14 cellular contexts compared by ENCODE assay signal in the genomic region with DNA sequence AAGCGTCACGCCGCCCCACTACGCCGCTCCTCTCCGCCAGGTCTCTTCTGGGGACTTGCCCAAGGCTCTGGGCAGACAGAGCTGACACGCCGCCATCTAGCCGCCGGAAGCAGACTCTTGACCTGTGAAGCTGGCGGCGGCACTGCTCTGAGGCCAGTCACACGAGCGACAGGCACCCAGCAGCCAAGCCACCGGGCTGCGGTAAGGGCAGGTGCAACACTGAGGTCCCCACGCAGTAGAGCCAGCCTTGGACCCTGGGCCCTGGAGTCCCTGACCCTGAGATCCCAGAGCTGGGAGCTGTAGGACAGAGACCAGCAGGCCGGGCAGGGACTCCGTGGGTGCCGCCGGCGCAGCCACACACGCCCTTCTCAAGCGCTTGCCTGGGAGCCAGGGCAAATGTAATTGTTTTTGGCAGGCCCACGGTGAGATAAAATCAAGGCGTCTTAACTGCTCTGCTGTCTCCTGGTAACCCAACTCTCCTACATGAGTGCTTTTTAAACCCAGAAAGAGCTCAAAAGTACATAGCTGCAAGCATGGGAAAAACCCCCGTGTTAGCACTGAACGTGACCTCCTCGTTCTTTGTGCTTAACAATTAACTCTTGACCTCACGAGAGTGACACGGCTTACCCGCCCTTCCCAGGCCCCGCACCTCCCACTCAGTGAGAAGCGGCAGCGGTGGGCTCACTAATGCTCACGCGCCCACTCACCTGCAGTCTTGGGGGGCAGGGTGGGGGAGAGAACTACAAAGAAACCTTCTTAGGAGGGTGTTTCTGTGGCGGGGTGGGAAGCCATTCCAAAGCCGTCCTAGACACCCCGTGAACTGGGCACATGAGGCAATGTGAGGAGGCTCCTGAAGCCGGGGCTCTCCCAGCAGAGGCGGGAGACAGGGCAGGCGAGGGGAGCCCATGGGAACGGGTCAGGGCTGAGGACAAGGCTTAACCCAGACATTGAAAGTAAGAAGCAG. TPM values are rescaled to one million over a fixed set of nuclear protein-coding genes. Genes with fewer than 3 reads are reported as not detected.
A peak's percentile ranks its signal among the peaks of the same experiment; 100 is the strongest.
DNase-seq lines count a peak whose midpoint lies in the region; ATAC-seq, FAIRE-seq and TF ChIP-seq lines count a peak whose summit lies in the region.
"Had no signal": no experiment of that assay in that cellular context is flagged by ENCODE, and none has a peak within 500 bp of the region (broad histone marks: within the 10 kb centered on the region; RNA-seq: fewer than 3 reads in every experiment).

No MANE protein-coding gene starts in this region.

- H3K36me3 Mint-ChIP-seq in stimulated activated effector memory CD8-positive, alpha-beta T cell treated with anti-CD3 and anti-CD28 coated beads, Interleukin-12 subunit alpha, Interleukin-12 subunit beta, amount 100 ng/mL, for 72 hours: peaks cover 6% of the 10 kb centered on the region
- peaks cover 9% of the 10 kb centered on the region for H3K36me3 Mint-ChIP-seq in activated naive CD8-positive, alpha-beta T cell treated with anti-CD3 and anti-CD28 coated beads for 36 hours

- H3K9me3 Mint-ChIP-seq in stimulated activated effector memory CD8-positive, alpha-beta T cell treated with anti-CD3 and anti-CD28 coated beads, Interleukin-12 subunit alpha, Interleukin-12 subunit beta, amount 100 ng/mL, for 72 hours: no peaks in the 10 kb centered on the region
- no peaks in the 10 kb centered on the region for H3K9me3 Mint-ChIP-seq in activated naive CD8-positive, alpha-beta T cell treated with anti-CD3 and anti-CD28 coated beads for 36 hours
- H3K9me3 Mint-ChIP-seq: activated T-helper 17 cell treated with anti-CD3 and anti-CD28 coated beads, Interleukin-2, amount 50 U/mL, for 72 hours; central memory CD8-positive, alpha-beta T cell; natural killer cell treated with Interleukin-12 subunit alpha and Interleukin-12 subunit beta and Interleukin-15 and Interleukin-18, amount 100 ng/mL, for 72 hours had no signal

- no peak overlapping the region for H3K23ac ChIP-seq in IMR-90 (ENCODE audit: low read depth, low read length)

- H3K9me1 ChIP-seq in IMR-90 (ENCODE audit: insufficient read depth, low read length): no peaks in the 10 kb centered on the region

- no peak overlapping the region for H2AK5ac ChIP-seq in IMR-90 (ENCODE audit: low read depth, low read length)

- H3K36me3 ChIP-seq in IMR-90 (ENCODE audit: control insufficient read depth, insufficient read depth, low read length): peaks cover 6% of the 10 kb centered on the region
- H3K36me3 ChIP-seq in HepG2 (replicated peaks in 1 of 2; ENCODE audit: control insufficient read depth in 1 of 2, insufficient read depth in 2 of 2, low read length in 2 of 2): peaks cover 20 to 34% of the 10 kb centered on the region in 2 experiments; a peak in 4 of 5 replicates
- peaks cover 0 to 10% (median 0%) of the 10 kb centered on the region in 3 donors for H3K36me3 ChIP-seq in skeletal muscle tissue (ENCODE audit: control insufficient read depth in 3 of 3, insufficient read depth in 3 of 3, low read length in 3 of 3)

- H2BK20ac ChIP-seq in IMR-90 (ENCODE audit: low read depth, low read length): no peak overlapping the region

- H3K4me3 ChIP-seq in IMR-90 (ENCODE audit: insufficient read depth, low read depth, low read length) (no peak overlapping the region), HepG2 (replicated peaks in 1 of 3; ENCODE audit: insufficient read depth in 1 of 3, low read depth in 2 of 3, low read length in 3 of 3) (no peak overlapping the region; a peak in 1 of 6 replicates), skeletal muscle tissue (ENCODE audit: low read length in 3 of 3) (peak overlapping the region; percentile 23 to 71 (median 69))
- H3K4me3 ChIP-seq: esophagus squamous epithelium had no signal

- H3K27ac ChIP-seq in IMR-90 (ENCODE audit: insufficient read depth, low read length) (no peak overlapping the region), HepG2 (ENCODE audit: extremely low read length, insufficient read depth, low read length) (peak overlapping the region; percentile 55), skeletal muscle tissue (ENCODE audit: low read depth, low read length) (no peak overlapping the region)

- no peak overlapping the region for H3K4me2 ChIP-seq in IMR-90 (ENCODE audit: low read depth, low read length)
- peak overlapping the region; percentile 36 for H3K4me2 ChIP-seq in HepG2 (ENCODE audit: low read depth, low read length)

- H3K56ac ChIP-seq in IMR-90 (ENCODE audit: extremely low read depth, insufficient read depth, low read length): no peak overlapping the region

- TF ChIP-seq POLR2A in IMR-90 (IDR thresholded peaks at IDR 0.05; ENCODE audit: low read depth, low read length) (no peak), HepG2 (IDR thresholded peaks at IDR 0.05; ENCODE audit: insufficient read depth in 1 of 2, low read depth in 2 of 2, low read length in 2 of 2) (no peak)

- H3K79me2 ChIP-seq in HepG2 (ENCODE audit: insufficient read depth, low read length): peaks cover 32% of the 10 kb centered on the region

- WGBS in IMR-90 (ENCODE audit: extremely low coverage in 2 of 2, insufficient read length in 1 of 2), 2 experiments: 84% methylated on average over 22 of the region's 44 CpGs; no CpG with 5 or more reads in 1 of the 2 experiments
- WGBS in HepG2 (ENCODE audit: low lambda C conversion rate): 62% methylated on average over 43 of the region's 44 CpGs

- H3K9ac ChIP-seq in IMR-90 (ENCODE audit: low read depth, low read length) (no peak overlapping the region), HepG2 (ENCODE audit: insufficient read depth, low read depth, low read length) (peak overlapping the region; percentile 31), skeletal muscle tissue (ENCODE audit: low read depth in 1 of 3, low read length in 3 of 3) (peak overlapping the region; percentile 28 to 74 (median 51))

- no peak overlapping the region for H4K8ac ChIP-seq in IMR-90 (ENCODE audit: low read depth in 2 of 2, low read length in 2 of 2)

- H4K20me1 ChIP-seq in IMR-90 (ENCODE audit: insufficient read depth, low read length): peaks cover 4% of the 10 kb centered on the region; the same call in 1 of the 2 replicates
- H4K20me1 ChIP-seq in HepG2 (ENCODE audit: insufficient read depth, low read length): no peaks in the 10 kb centered on the region

- intact Hi-C loops in IMR-90 (cut with micrococcal nuclease) (no loop called here), HepG2 (cut with micrococcal nuclease; ENCODE audit: unreplicated experiment) (no loop called here)

- TF ChIP-seq CTCF in IMR-90 (conservative IDR thresholded peaks at IDR 0.05; ENCODE audit: low read depth, low read length) (no peak), HepG2 (CRISPR knock-in tag; IDR thresholded peaks at IDR 0.05) (no peak; the same call in 1 of the 2 replicates)

- no peak overlapping the region for H3K27ac Mint-ChIP-seq in stimulated activated effector memory CD8-positive, alpha-beta T cell treated with anti-CD3 and anti-CD28 coated beads, Interleukin-12 subunit alpha, Interleukin-12 subunit beta, amount 100 ng/mL, for 72 hours
- H3K27ac Mint-ChIP-seq in activated naive CD8-positive, alpha-beta T cell treated with anti-CD3 and anti-CD28 coated beads for 36 hours: no peak overlapping the region
- H3K27ac Mint-ChIP-seq: activated T-helper 17 cell treated with anti-CD3 and anti-CD28 coated beads, Interleukin-2, amount 50 U/mL, for 72 hours; natural killer cell treated with Interleukin-12 subunit alpha and Interleukin-12 subunit beta and Interleukin-15 and Interleukin-18, amount 100 ng/mL, for 72 hours had no signal

- H3K4ac ChIP-seq in IMR-90 (ENCODE audit: low read depth, low read length): no peak overlapping the region

- H3K27me3 ChIP-seq in IMR-90 (ENCODE audit: control insufficient read depth, insufficient read depth, low read length): no peaks in the 10 kb centered on the region
- H3K27me3 ChIP-seq in HepG2 (ENCODE audit: control insufficient read depth in 1 of 2, insufficient read depth in 2 of 2, low read length in 2 of 2): no peaks in the 10 kb centered on the region
- H3K27me3 ChIP-seq in skeletal muscle tissue (ENCODE audit: control insufficient read depth in 3 of 3, insufficient read depth in 3 of 3, low read length in 3 of 3): peaks cover 0 to 3% (median 0%) of the 10 kb centered on the region in 3 donors
- H3K27me3 ChIP-seq: esophagus squamous epithelium had no signal

- POLR2A ChIA-PET in IMR-90 (lab: Charles Lee; ENCODE audit: unreplicated experiment) (no interaction called here), HepG2 (lab: Yijun Ruan, JAX) (interaction anchor here (0.6 to 1.5 kb wide), 3 partner anchors 8 to 61 kb away, joined by 4 to 5 read pairs (median 4); a partner anchor contains a TSS)

- dilution Hi-C loops in IMR-90 (cut with HindIII; ENCODE audit: low sequenced_read_pairs, unreplicated experiment): no loop called here

- H4K5ac ChIP-seq in IMR-90 (ENCODE audit: low read depth, low read length): no peak overlapping the region

- no peak overlapping the region for H2BK5ac ChIP-seq in IMR-90 (ENCODE audit: low read depth, low read length, poor library complexity, severe bottlenecking)

- H3K4me1 ChIP-seq in IMR-90 (ENCODE audit: control insufficient read depth, insufficient read depth, low read length) (no peaks in the 10 kb centered on the region; the same call in 1 of the 2 replicates), HepG2 (ENCODE audit: insufficient read depth, low read length) (peaks cover 52% of the 10 kb centered on the region), skeletal muscle tissue (ENCODE audit: control insufficient read depth in 3 of 3, insufficient read depth in 3 of 3, low read length in 3 of 3) (peaks cover 8 to 19% (median 14%) of the 10 kb centered on the region in 3 donors)

- no peak for DNase-seq in IMR-90
- DNase-seq in cerebellar cortex (ENCODE audit: low spot score): peak; percentile 45
- no peak for DNase-seq in HepG2 (ENCODE audit: low spot score)
- DNase-seq in stimulated activated effector memory CD8-positive, alpha-beta T cell treated with anti-CD3 and anti-CD28 coated beads, Interleukin-12 subunit alpha, Interleukin-12 subunit beta, amount 100 ng/mL, for 72 hours (ENCODE audit: low spot score in 2 of 2): no peak
- no peak for DNase-seq in activated naive CD8-positive, alpha-beta T cell treated with anti-CD3 and anti-CD28 coated beads for 36 hours
- no peak for DNase-seq in T-helper 9 cell
- DNase-seq: activated CD4-positive, alpha-beta T cell treated with anti-CD3 and anti-CD28 coated beads, Interleukin-2, amount 50 U/mL, for 1 hour; esophagus squamous epithelium; NCI-H1436 had no signal

- no peak overlapping the region for H3K14ac ChIP-seq in IMR-90 (replicated peaks; ENCODE audit: low read depth, low read length)

- no TSS peak for BruUV-seq in IMR-90 (replicated peaks; lab: Mats Ljungman, UMichigan)
- BruUV-seq in HepG2 (replicated peaks; lab: Mats Ljungman, UMichigan): no TSS peak

- H3K4me3 Mint-ChIP-seq in stimulated activated effector memory CD8-positive, alpha-beta T cell treated with anti-CD3 and anti-CD28 coated beads, Interleukin-12 subunit alpha, Interleukin-12 subunit beta, amount 100 ng/mL, for 72 hours: no peak overlapping the region
- H3K4me3 Mint-ChIP-seq in activated naive CD8-positive, alpha-beta T cell treated with anti-CD3 and anti-CD28 coated beads for 36 hours: no peak overlapping the region
- H3K4me3 Mint-ChIP-seq: activated T-helper 17 cell treated with anti-CD3 and anti-CD28 coated beads, Interleukin-2, amount 50 U/mL, for 72 hours; central memory CD8-positive, alpha-beta T cell; natural killer cell treated with Interleukin-12 subunit alpha and Interleukin-12 subunit beta and Interleukin-15 and Interleukin-18, amount 100 ng/mL, for 72 hours had no signal

- FAIRE-seq in HepG2 (lab: Jason Lieb, UNC): peak; percentile 50

- ATAC-seq in IMR-90 (ENCODE audit: low read depth) (no peak), HepG2 (peak; percentile 12), HG03378 (IDR thresholded peaks at IDR 0.05; ENCODE audit: unreplicated experiment) (no peak)
- ATAC-seq in stimulated activated effector memory CD8-positive, alpha-beta T cell treated with anti-CD3 and anti-CD28 coated beads, Interleukin-12 subunit alpha, Interleukin-12 subunit beta, amount 100 ng/mL, for 72 hours: no peak
- ATAC-seq: activated T-helper 17 cell treated with anti-CD3 and anti-CD28 coated beads, Interleukin-2, amount 50 U/mL, for 72 hours; natural killer cell treated with Interleukin-12 subunit alpha and Interleukin-12 subunit beta and Interleukin-15 and Interleukin-18, amount 100 ng/mL, for 72 hours had no signal

- peaks cover 0 to 19% of the 10 kb centered on the region in 2 experiments; a peak in 3 of 4 replicates for H3K79me1 ChIP-seq in IMR-90 (ENCODE audit: low read depth in 1 of 2, low read length in 2 of 2)

- no peaks in the 10 kb centered on the region for H3K27me3 Mint-ChIP-seq in activated naive CD8-positive, alpha-beta T cell treated with anti-CD3 and anti-CD28 coated beads for 36 hours
- H3K27me3 Mint-ChIP-seq: activated T-helper 17 cell treated with anti-CD3 and anti-CD28 coated beads, Interleukin-2, amount 50 U/mL, for 72 hours; central memory CD8-positive, alpha-beta T cell; natural killer cell treated with Interleukin-12 subunit alpha and Interleukin-12 subunit beta and Interleukin-15 and Interleukin-18, amount 100 ng/mL, for 72 hours had no signal

- H2AK9ac ChIP-seq in IMR-90 (replicated peaks; ENCODE audit: low read depth, low read length, poor library complexity): peak overlapping the region; percentile 5

- CTCF ChIA-PET in IMR-90 (lab: Yijun Ruan, JAX) (no interaction called here), HepG2 (lab: Yijun Ruan, JAX; ENCODE audit: low intra/inter-chr PET ratio, low total read pairs) (no interaction called here)

- H2AFZ ChIP-seq in IMR-90 (replicated peaks; ENCODE audit: low read length, poor library complexity): no peak overlapping the region
- no peak overlapping the region for H2AFZ ChIP-seq in HepG2 (ENCODE audit: low read length)

- no peak overlapping the region for H2BK120ac ChIP-seq in IMR-90 (ENCODE audit: low read depth, low read length)

- H3K9me3 ChIP-seq in IMR-90 (ENCODE audit: control insufficient read depth, insufficient read depth, low read length): no peaks in the 10 kb centered on the region
- H3K9me3 ChIP-seq in HepG2 (ENCODE audit: low read length): no peaks in the 10 kb centered on the region
- H3K9me3 ChIP-seq in skeletal muscle tissue (ENCODE audit: control insufficient read depth in 3 of 3, low read length in 3 of 3): no peaks in the 10 kb centered on the region
- H3K9me3 ChIP-seq: esophagus squamous epithelium had no signal

- no peak overlapping the region for H3K18ac ChIP-seq in IMR-90 (ENCODE audit: low read depth, low read length)

- H4K91ac ChIP-seq in IMR-90 (ENCODE audit: insufficient read depth, low read depth, low read length): no peak overlapping the region

- TF ChIP-seq RAD21 in IMR-90 (IDR thresholded peaks at IDR 0.05; ENCODE audit: low read length) (no peak), HepG2 (CRISPR knock-in tag; IDR thresholded peaks at IDR 0.05) (no peak)

- H2BK15ac ChIP-seq in IMR-90 (ENCODE audit: low read depth, low read length): no peak overlapping the region

- TF ChIP-seq EP300 in HepG2 (IDR thresholded peaks at IDR 0.05; ENCODE audit: low read depth in 2 of 2, low read length in 2 of 2) (no peak), HepG2 (CRISPR knock-in tag; IDR thresholded peaks at IDR 0.05; ENCODE audit: borderline replicate concordance) (no peak)

- peaks cover 6% of the 10 kb centered on the region for H3K4me1 Mint-ChIP-seq in stimulated activated effector memory CD8-positive, alpha-beta T cell treated with anti-CD3 and anti-CD28 coated beads, Interleukin-12 subunit alpha, Interleukin-12 subunit beta, amount 100 ng/mL, for 72 hours
- no peaks in the 10 kb centered on the region for H3K4me1 Mint-ChIP-seq in activated naive CD8-positive, alpha-beta T cell treated with anti-CD3 and anti-CD28 coated beads for 36 hours
- H3K4me1 Mint-ChIP-seq: central memory CD8-positive, alpha-beta T cell had no signal

- in situ Hi-C loops in IMR-90 (cut with MboI; ENCODE audit: low sequenced_read_pairs) (no loop called here), HepG2 (cut with HindIII; ENCODE audit: extremely low pct_ligation_motif_present, low pct_unique_long_range_greater_than_20kb) (no loop called here)

RNA-seq across cellular contexts. Expression of a gene that starts 8.5 kb away (rescaled TPM):
- total RNA-seq in IMR-90 (2012; rRNA removed) (2.0 and 2.2 TPM in 2 replicates), HepG2 (2016; rRNA removed; fragmentation: Illumina TruSeq; extraction: Trizol) (15.2 and 19.7 TPM in 2 replicates), skeletal muscle tissue (5.2 TPM)
- polyA plus RNA-seq in IMR-90 (2012; rRNA removed) (5.8 and 6.3 TPM in 2 replicates), HepG2 (2011; rRNA removed) (12.7 and 16.4 TPM in 2 replicates)
- 3.5 and 8.8 TPM in 2 replicates for polyA plus RNA-seq in IMR-90 (2012; cell fraction: cytosol; rRNA removed)
- 10.8 and 20.8 TPM in 2 replicates for polyA plus RNA-seq in IMR-90 (2012; cell fraction: nucleus; rRNA removed; ENCODE audit: low replicate concordance)
- total RNA-seq in HepG2 (2016; cell fraction: cytosol; rRNA removed; fragmentation: Illumina TruSeq; extraction: Trizol; ENCODE audit: low read depth): 11.8 and 14.0 TPM in 2 replicates
- total RNA-seq in HepG2 (2016; cell fraction: insoluble cytoplasmic fraction; rRNA removed; fragmentation: Illumina TruSeq; extraction: Trizol): 14.3 and 19.8 TPM in 2 replicates
- 22.2 and 30.5 TPM in 2 replicates for total RNA-seq in HepG2 (2016; cell fraction: membrane; rRNA removed; fragmentation: Illumina TruSeq; extraction: Trizol)
- total RNA-seq in HepG2 (2016; cell fraction: nucleus; rRNA removed; fragmentation: Illumina TruSeq; extraction: Trizol): 13.6 and 15.7 TPM in 2 replicates
- polyA plus RNA-seq in HepG2 (2011; cell fraction: cytosol; rRNA removed): 14.9 and 19.2 TPM in 2 replicates
- 55.4 and 63.5 TPM in 2 replicates for polyA plus RNA-seq in HepG2 (2011; cell fraction: nucleus; rRNA removed)
- 10.5 and 10.7 TPM in 2 replicates for polyA plus RNA-seq in HepG2 (2012)
- 9.9 and 11.3 TPM in 2 replicates for polyA plus RNA-seq in HepG2 (2016; cell fraction: cytosol; fragmentation: Illumina TruSeq; extraction: Trizol; ENCODE audit: low read depth)
- 17.5 and 21.3 TPM in 2 replicates for polyA plus RNA-seq in HepG2 (2016; cell fraction: insoluble cytoplasmic fraction; fragmentation: Illumina TruSeq; extraction: Trizol; ENCODE audit: low read depth)
- 22.0 and 22.5 TPM in 2 replicates for polyA plus RNA-seq in HepG2 (2016; cell fraction: membrane; fragmentation: Illumina TruSeq; extraction: Trizol; ENCODE audit: low read depth)
- 36.9 and 39.6 TPM in 2 replicates for polyA plus RNA-seq in HepG2 (2016; cell fraction: nucleus; fragmentation: Illumina TruSeq; extraction: Trizol; ENCODE audit: insufficient read depth, low read depth)
- polyA minus RNA-seq in HepG2 (2011; rRNA and poly(A)+ RNA removed; ENCODE audit: low replicate concordance): 7.5 and 47.4 TPM in 2 replicates
- polyA minus RNA-seq in HepG2 (2011; cell fraction: cytosol; rRNA and poly(A)+ RNA removed): 11.5 and 13.4 TPM in 2 replicates
- 4.2 and 5.7 TPM in 2 replicates for polyA minus RNA-seq in HepG2 (2011; cell fraction: nucleus; rRNA and poly(A)+ RNA removed)
- total RNA-seq in activated naive CD8-positive, alpha-beta T cell treated with anti-CD3 and anti-CD28 coated beads for 36 hours: under 1 TPM; 0.14 to 0.37 TPM
- total RNA-seq: natural killer cell treated with Interleukin-12 subunit alpha and Interleukin-12 subunit beta and Interleukin-15 and Interleukin-18, amount 100 ng/mL, for 72 hours had no signal

RNA-seq across cellular contexts. Expression of a gene that starts 52.1 kb away (rescaled TPM):
- total RNA-seq in IMR-90 (2012; rRNA removed) (0.83 and 2.2 TPM in 2 replicates), HepG2 (2016; rRNA removed; fragmentation: Illumina TruSeq; extraction: Trizol) (0.84 and 2.0 TPM in 2 replicates), skeletal muscle tissue (5.2 TPM)
- polyA plus RNA-seq in IMR-90 (2012; rRNA removed) (2.5 and 3.4 TPM in 2 replicates), HepG2 (2011; rRNA removed) (15.9 and 17.2 TPM in 2 replicates)
- 1.9 and 8.1 TPM in 2 replicates for polyA plus RNA-seq in IMR-90 (2012; cell fraction: cytosol; rRNA removed)
- 4.5 and 7.4 TPM in 2 replicates for polyA plus RNA-seq in IMR-90 (2012; cell fraction: nucleus; rRNA removed; ENCODE audit: low replicate concordance)
- total RNA-seq in HepG2 (2016; cell fraction: cytosol; rRNA removed; fragmentation: Illumina TruSeq; extraction: Trizol; ENCODE audit: low read depth): 0.91 and 1.1 TPM in 2 replicates
- 0.89 and 1.2 TPM in 2 replicates for total RNA-seq in HepG2 (2016; cell fraction: insoluble cytoplasmic fraction; rRNA removed; fragmentation: Illumina TruSeq; extraction: Trizol)
- total RNA-seq in HepG2 (2016; cell fraction: membrane; rRNA removed; fragmentation: Illumina TruSeq; extraction: Trizol): 1.9 and 2.7 TPM in 2 replicates
- 1.1 and 3.4 TPM in 2 replicates for total RNA-seq in HepG2 (2016; cell fraction: nucleus; rRNA removed; fragmentation: Illumina TruSeq; extraction: Trizol)
- polyA plus RNA-seq in HepG2 (2011; cell fraction: cytosol; rRNA removed): 11.4 and 22.4 TPM in 2 replicates
- 18.2 and 25.0 TPM in 2 replicates for polyA plus RNA-seq in HepG2 (2011; cell fraction: nucleus; rRNA removed)
- polyA plus RNA-seq in HepG2 (2012): 4.5 and 5.3 TPM in 2 replicates
- polyA plus RNA-seq in HepG2 (2016; cell fraction: cytosol; fragmentation: Illumina TruSeq; extraction: Trizol; ENCODE audit: low read depth): 2.1 and 2.2 TPM in 2 replicates
- polyA plus RNA-seq in HepG2 (2016; cell fraction: insoluble cytoplasmic fraction; fragmentation: Illumina TruSeq; extraction: Trizol; ENCODE audit: low read depth): 0.78 and 1.3 TPM in 2 replicates
- 2.3 and 3.4 TPM in 2 replicates for polyA plus RNA-seq in HepG2 (2016; cell fraction: membrane; fragmentation: Illumina TruSeq; extraction: Trizol; ENCODE audit: low read depth)
- polyA plus RNA-seq in HepG2 (2016; cell fraction: nucleus; fragmentation: Illumina TruSeq; extraction: Trizol; ENCODE audit: insufficient read depth, low read depth): 2.2 and 2.5 TPM in 2 replicates
- polyA minus RNA-seq in HepG2 (2011; rRNA and poly(A)+ RNA removed; ENCODE audit: low replicate concordance): 0.87 and 47.8 TPM in 2 replicates
- polyA minus RNA-seq in HepG2 (2011; cell fraction: cytosol; rRNA and poly(A)+ RNA removed): 6.9 and 9.1 TPM in 2 replicates
- polyA minus RNA-seq in HepG2 (2011; cell fraction: nucleus; rRNA and poly(A)+ RNA removed): 9.3 and 14.0 TPM in 2 replicates
- 1 to 10 TPM; 2.4 to 2.8 TPM for total RNA-seq in activated naive CD8-positive, alpha-beta T cell treated with anti-CD3 and anti-CD28 coated beads for 36 hours

Comparison
In these comparisons a context has a peak if more than half of its experiments do, and no peak if none do; other contexts are left out.
1. H3K4me3 ChIP-seq: peak in skeletal muscle tissue (3 of 3); none in IMR-90 (single experiment) and HepG2 (0 of 3).